ENCODE assay signal across 26 cellular contexts in genomic region chr19:48518207-48518606, GRCh38. TPM values are rescaled to one million over a fixed set of nuclear protein-coding genes. Genes with fewer than 3 reads are reported as not detected.
"Had no signal": no experiment of that assay in that cellular context is flagged by ENCODE, and none has a peak within 500 bp of the region (broad histone marks: within the 10 kb centered on the region; RNA-seq: fewer than 3 reads in every experiment).

No MANE protein-coding gene starts in this region.

- FAIRE-seq: endometrium, frontal cortex, small intestine had no signal

- ATAC-seq: esophagus mucosa, heart left ventricle, left colon, left ventricle myocardium superior had no signal

- H3K36me3 ChIP-seq: heart left ventricle, neutrophil, right atrium auricular region, stomach, thoracic aorta, transverse colon had no signal

- H3K9me3 ChIP-seq: heart left ventricle, neutrophil, right atrium auricular region, stomach, thoracic aorta, transverse colon had no signal

- H3K4me3 ChIP-seq: dorsolateral prefrontal cortex, heart left ventricle, lung, right atrium auricular region, stomach, thoracic aorta, transverse colon had no signal

- DNase-seq: cortex of kidney; dorsolateral prefrontal cortex; effector memory CD4-positive, alpha-beta T cell; heart left ventricle; hippocampal formation; left colon; left ventricle myocardium superior; mesendoderm; naive B cell; small intestine; stimulated activated CD4-positive, alpha-beta T cell treated with anti-CD3 and anti-CD28 coated beads, Interleukin-12 subunit alpha, Interleukin-12 subunit beta, amount 100 ng/mL, for 4 hours; stimulated activated naive CD4-positive, alpha-beta T cell; stomach; substantia nigra; transverse colon had no signal

- H3K27ac ChIP-seq: dorsolateral prefrontal cortex, heart left ventricle, neutrophil, right atrium auricular region, stomach, thoracic aorta, transverse colon had no signal

- H3K27me3 ChIP-seq: dorsolateral prefrontal cortex, right atrium auricular region had no signal

RNA-seq across cellular contexts. Expression of gene LMTK3, which starts 6.6 kb away (rescaled TPM):
- total RNA-seq: glomerular endothelial cell had no signal
- polyA plus RNA-seq: fibroblast of lung had no signal

RNA-seq across cellular contexts. Expression of gene SULT2B1, which starts 33.8 kb away (rescaled TPM):
- total RNA-seq: glomerular endothelial cell, osteocyte, pulmonary artery endothelial cell, right atrium auricular region, thoracic aorta had no signal
